Comparison of ENCODE assay signal across 8 cellular contexts in the genomic region with DNA sequence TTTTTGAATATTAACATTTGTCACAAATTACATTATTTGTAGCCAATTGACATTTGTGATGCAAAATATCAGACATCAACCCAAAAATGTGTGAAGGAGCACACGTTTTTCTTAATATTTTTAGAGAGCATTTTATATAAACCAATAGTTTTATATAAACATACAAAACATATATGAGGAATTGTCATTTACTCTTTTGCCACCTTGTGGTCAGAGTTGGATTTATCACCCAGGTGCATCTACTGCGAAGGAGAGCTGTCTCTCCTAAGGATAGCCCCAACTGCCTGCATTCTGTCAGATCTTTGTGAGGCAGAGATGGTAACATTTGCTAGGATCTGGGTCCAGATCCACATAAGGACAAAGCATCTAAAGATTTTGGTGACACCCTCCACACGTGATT. TPM values are rescaled to one million over a fixed set of nuclear protein-coding genes. Genes with fewer than 3 reads are reported as not detected.
DNase-seq lines count a peak whose midpoint lies in the region; TF ChIP-seq lines count a peak whose summit lies in the region.

No MANE protein-coding gene starts in this region.

- in situ Hi-C loops in astrocyte of the spinal cord (cut with HindIII; ENCODE audit: low sequenced_read_pairs), result no loop called here

- peak; percentile 45 for TF ChIP-seq CTCF in AG09309 (IDR thresholded peaks at IDR 0.05; ENCODE audit: control insufficient read depth, insufficient read depth, low read depth, low read length, missing control alignments)
- peak; percentile 49 for TF ChIP-seq CTCF in astrocyte of the spinal cord (IDR thresholded peaks at IDR 0.05; ENCODE audit: low read depth, low read length)

- H3K4me3 ChIP-seq in AG09309 (ENCODE audit: control insufficient read depth, low read depth, low read length) (no peak overlapping the region), astrocyte of the spinal cord (ENCODE audit: low read depth, low read length) (no peak overlapping the region)

- no peak for DNase-seq in AG09309 (ENCODE audit: low read depth)
- DNase-seq in EL, result peak; percentile 12
- DNase-seq in NCI-H128 (lab: John Stamatoyannopoulos, UW; ENCODE audit: unreplicated experiment), result peak; percentile 4
- peak; percentile 8 for DNase-seq in astrocyte of the spinal cord (ENCODE audit: low read depth, low spot score)
- peak; percentile 45 for DNase-seq in medulla oblongata (ENCODE audit: extremely low spot score)
- no peak for DNase-seq in mucosa of gallbladder (ENCODE audit: low spot score)
- no peak for DNase-seq in GF-D8 (lab: John Stamatoyannopoulos, UW)
- no peak for DNase-seq in occipital lobe (lab: John Stamatoyannopoulos, UW)

RNA-seq across cellular contexts. Expression of a gene that starts 2.5 kb away (rescaled TPM):
- 2.6 TPM for total RNA-seq in mucosa of gallbladder
- total RNA-seq in occipital lobe, result 15.4 TPM

RNA-seq across cellular contexts. Expression of a gene that starts 45.6 kb away (rescaled TPM):
- total RNA-seq in mucosa of gallbladder, result 42.5 TPM
- 3.1 TPM for total RNA-seq in occipital lobe

RNA-seq across cellular contexts. Expression of a gene that starts 47.6 kb away (rescaled TPM):
- total RNA-seq in mucosa of gallbladder (not detected), occipital lobe (not detected)

Comparison
In these comparisons a context has a peak if more than half of its experiments do, and no peak if none do; other contexts are left out.
1. DNase-seq: peak in EL (single experiment), NCI-H128 (single experiment), astrocyte of the spinal cord (single experiment) and medulla oblongata (single experiment); none in AG09309 (single experiment), mucosa of gallbladder (single experiment), GF-D8 (single experiment) and occipital lobe (single experiment).
2. RNA of a gene that starts 45.6 kb away (total RNA-seq): 42.5 TPM in mucosa of gallbladder (single experiment); 3.1 TPM in occipital lobe (single experiment); every median in the first group is over 10 times any median in the second.